Comparison of ENCODE assay signal across 1 cellular context in genomic region chr17:41773190-41773588, GRCh38.
TF ChIP-seq lines count a peak whose summit lies in the region.

No MANE protein-coding gene starts in this region.

TF ChIP-seq in HepG2, 621 proteins besides CTCF, POLR2A, EP300 and RAD21 (continued from another document):
- no peak for TF ChIP-seq JARID2 (CRISPR knock-in tag; IDR thresholded peaks at IDR 0.05; ENCODE audit: insufficient replicate concordance)
- peak; percentile 20; the same call in 1 of the 2 replicates for TF ChIP-seq ZNF691 (CRISPR knock-in tag; IDR thresholded peaks at IDR 0.05; ENCODE audit: borderline replicate concordance, low read depth)
- TF ChIP-seq ZNF513 (CRISPR knock-in tag; conservative IDR thresholded peaks at IDR 0.05) = no peak
- no peak for TF ChIP-seq ZBTB7A (CRISPR knock-in tag; IDR thresholded peaks at IDR 0.05)
- TF ChIP-seq ISL2 (CRISPR knock-in tag; IDR thresholded peaks at IDR 0.05) = no peak
- TF ChIP-seq ZNF556 (CRISPR knock-in tag; IDR thresholded peaks at IDR 0.05; ENCODE audit: borderline replicate concordance) = peak; percentile 83; the same call in 1 of the 2 replicates
- peak; percentile 65 for TF ChIP-seq ETV5 (CRISPR knock-in tag; IDR thresholded peaks at IDR 0.05; ENCODE audit: borderline replicate concordance)
- TF ChIP-seq FOSL2 (CRISPR knock-in tag; IDR thresholded peaks at IDR 0.05) = peak; percentile 87
- TF ChIP-seq PAWR (CRISPR knock-in tag; IDR thresholded peaks at IDR 0.05; ENCODE audit: borderline replicate concordance) = 0 out of 2 replicates have a peak, but pooled peaks have one; percentile 25
- TF ChIP-seq ZNF34 (CRISPR knock-in tag; IDR thresholded peaks at IDR 0.05; ENCODE audit: borderline replicate concordance) = 0 out of 2 replicates have a peak, but pooled peaks have one; percentile 61
- TF ChIP-seq XBP1 (CRISPR knock-in tag; IDR thresholded peaks at IDR 0.05) = no peak
- TF ChIP-seq TEAD2 (CRISPR knock-in tag; IDR thresholded peaks at IDR 0.05) = no peak
- no peak for TF ChIP-seq SP140L (CRISPR knock-in tag; IDR thresholded peaks at IDR 0.05; ENCODE audit: borderline replicate concordance)
- no peak for TF ChIP-seq ZNF747 (CRISPR knock-in tag; IDR thresholded peaks at IDR 0.05; ENCODE audit: borderline replicate concordance)
- TF ChIP-seq ZNF713 (CRISPR knock-in tag; IDR thresholded peaks at IDR 0.05) = no peak
- no peak for TF ChIP-seq FOXK2 (IDR thresholded peaks at IDR 0.05)
- TF ChIP-seq ZNF644 (CRISPR knock-in tag; IDR thresholded peaks at IDR 0.05; ENCODE audit: low read depth) = no peak
- peak; percentile 45; the same call in 1 of the 2 replicates for TF ChIP-seq ZNF362 (CRISPR knock-in tag; IDR thresholded peaks at IDR 0.05; ENCODE audit: borderline replicate concordance)
- no peak for TF ChIP-seq CERS6 (CRISPR knock-in tag; IDR thresholded peaks at IDR 0.05)
- no peak for TF ChIP-seq CREBL2 (CRISPR knock-in tag; IDR thresholded peaks at IDR 0.05; ENCODE audit: borderline replicate concordance)
- TF ChIP-seq CEBPG (CRISPR knock-in tag; IDR thresholded peaks at IDR 0.05) = 0 out of 2 replicates have a peak, but pooled peaks have one; percentile 3
- peak; percentile 45; the same call in 1 of the 2 replicates for TF ChIP-seq ZNF501 (CRISPR knock-in tag; IDR thresholded peaks at IDR 0.05)
- TF ChIP-seq ZNF609 (CRISPR knock-in tag; IDR thresholded peaks at IDR 0.05; ENCODE audit: borderline replicate concordance) = peak; percentile 9; the same call in 1 of the 2 replicates
- peak; percentile 40; the same call in 1 of the 3 replicates for TF ChIP-seq MXI1 (IDR thresholded peaks at IDR 0.05; ENCODE audit: borderline replicate concordance, low read depth, low read length)
- TF ChIP-seq THRA (CRISPR knock-in tag; IDR thresholded peaks at IDR 0.05; ENCODE audit: borderline replicate concordance) = no peak
- TF ChIP-seq ZNF503 (CRISPR knock-in tag; IDR thresholded peaks at IDR 0.05) = no peak
- TF ChIP-seq ZNF333 (CRISPR knock-in tag; IDR thresholded peaks at IDR 0.05; ENCODE audit: borderline replicate concordance) = peak; percentile 58; the same call in 1 of the 2 replicates
- TF ChIP-seq ELF1 (CRISPR knock-in tag; IDR thresholded peaks at IDR 0.05) = peak; percentile 81
- TF ChIP-seq TFAP4 (IDR thresholded peaks at IDR 0.05; ENCODE audit: borderline replicate concordance, low read depth) = peak; percentile 51; the same call in 1 of the 2 replicates
- no peak for TF ChIP-seq BHLHE40 (IDR thresholded peaks at IDR 0.05; ENCODE audit: low read length)
- no peak for TF ChIP-seq ATF3 (CRISPR knock-in tag; IDR thresholded peaks at IDR 0.05)
